2 cellular contexts compared by ENCODE assay signal in genomic region chr1:225998560-225999226, GRCh38.
TF ChIP-seq lines count a peak whose summit lies in the region.

No MANE protein-coding gene starts in this region.

TF ChIP-seq in HCT116, 20 proteins besides CTCF, POLR2A, EP300 and RAD21:
- TF ChIP-seq EGR1 (IDR thresholded peaks at IDR 0.05; ENCODE audit: low read depth): no peak
- no peak for TF ChIP-seq CEBPB (IDR thresholded peaks at IDR 0.05; ENCODE audit: low read depth)
- no peak for TF ChIP-seq REST (IDR thresholded peaks at IDR 0.05; ENCODE audit: low read depth)
- TF ChIP-seq YY1 (IDR thresholded peaks at IDR 0.05; ENCODE audit: extremely low read depth, insufficient replicate concordance, low read depth, low read length): no peak
- TF ChIP-seq FOSL1 (IDR thresholded peaks at IDR 0.05; ENCODE audit: low read depth): no peak
- TF ChIP-seq CBX3 (IDR thresholded peaks at IDR 0.05; ENCODE audit: low read depth): no peak
- no peak for TF ChIP-seq EZH2phosphoT487 (IDR thresholded peaks at IDR 0.05; ENCODE audit: borderline replicate concordance)
- TF ChIP-seq MAX (IDR thresholded peaks at IDR 0.05): no peak
- no peak for TF ChIP-seq ATF3 (IDR thresholded peaks at IDR 0.05)
- no peak for TF ChIP-seq SRF (IDR thresholded peaks at IDR 0.05; ENCODE audit: low read depth)
- no peak for TF ChIP-seq ELF1 (IDR thresholded peaks at IDR 0.05; ENCODE audit: borderline replicate concordance, low read depth)
- TF ChIP-seq ZBTB33 (IDR thresholded peaks at IDR 0.05; ENCODE audit: extremely low read depth, insufficient replicate concordance, low read length): no peak
- no peak for TF ChIP-seq POLR2AphosphoS5 (IDR thresholded peaks at IDR 0.05; ENCODE audit: low read depth, low read length)
- TF ChIP-seq ZFX (IDR thresholded peaks at IDR 0.05): no peak
- no peak for TF ChIP-seq JUND (IDR thresholded peaks at IDR 0.05)
- TF ChIP-seq SIN3A (IDR thresholded peaks at IDR 0.05; ENCODE audit: low read depth): no peak
- TF ChIP-seq TCF7L2 (IDR thresholded peaks at IDR 0.05; ENCODE audit: borderline replicate concordance, extremely low read depth, insufficient read depth, insufficient read length): no peak
- no peak for TF ChIP-seq ZNF274 (IDR thresholded peaks at IDR 0.05; ENCODE audit: low read depth, low read length)

TF ChIP-seq in endothelial cell of umbilical vein, 7 proteins besides CTCF, POLR2A, EP300 and RAD21:
- TF ChIP-seq EZH2 (IDR thresholded peaks at IDR 0.05; ENCODE audit: borderline replicate concordance, low read depth, low read length, severe bottlenecking) (no peak), JUN (IDR thresholded peaks at IDR 0.05; ENCODE audit: borderline replicate concordance, insufficient read depth, insufficient read length, low read depth) (no peak), POLR2AphosphoS5 (IDR thresholded peaks at IDR 0.05; ENCODE audit: insufficient read depth, low read depth, low read length) (no peak), GATA2 (IDR thresholded peaks at IDR 0.05; ENCODE audit: insufficient read depth, insufficient read length, low read depth, low read length) (no peak), FOS (IDR thresholded peaks at IDR 0.05; ENCODE audit: borderline replicate concordance, insufficient read depth, low read length) (no peak), MAX (IDR thresholded peaks at IDR 0.05; ENCODE audit: insufficient read depth, insufficient read length) (no peak), MYC (IDR thresholded peaks at IDR 0.05; ENCODE audit: low read depth, low read length) (no peak)
